ENCODE assay signal across 8 cellular contexts in the genomic region with DNA sequence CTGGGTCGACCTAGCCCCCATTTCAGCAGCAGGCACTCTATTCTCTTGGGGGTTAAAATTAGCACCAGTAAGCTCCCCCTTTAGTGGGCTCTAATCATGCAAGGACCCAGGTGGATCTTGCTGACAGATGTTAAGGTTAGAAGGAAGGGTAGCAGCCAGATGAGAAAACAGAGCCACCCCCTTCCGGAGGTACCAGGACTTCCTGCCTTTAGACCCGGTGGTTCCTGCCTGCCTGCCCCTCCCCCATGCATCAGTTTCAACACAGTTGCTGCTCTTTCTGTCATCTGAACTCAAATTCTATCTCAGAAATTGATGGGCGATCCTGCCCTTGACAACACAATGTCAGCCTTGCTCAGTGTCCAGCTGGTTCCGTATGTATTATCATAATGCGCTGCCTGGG.
DNase-seq lines count a peak whose midpoint lies in the region; ATAC-seq, FAIRE-seq and TF ChIP-seq lines count a peak whose summit lies in the region.

No MANE protein-coding gene starts in this region.

- TF ChIP-seq EP300 in esophagus muscularis mucosa (IDR thresholded peaks at IDR 0.05), result no peak

- DNase-seq in activated B cell treated with CpG ODN at 0.5 μM for 24 hours (peak; percentile 42), esophagus muscularis mucosa (ENCODE audit: extremely low spot score) (peak; percentile 72), hypothalamus (lab: John Stamatoyannopoulos, UW) (no peak), right lobe of liver (no peak), dedifferentiated amniotic fluid mesenchymal stem cell (ENCODE audit: extremely low spot score) (no peak), urothelium cell line (ENCODE audit: low spot score) (no peak)

- CTCF ChIA-PET in activated B cell treated with CpG ODN at 0.5 μM for 24 hours (lab: Charles Lee), result interaction anchor here (1.2 to 2.0 kb wide), 4 partner anchors 9 to 638 kb away, joined by 3 to 5 read pairs (median 4); no protein-coding TSS in a partner anchor

- TF ChIP-seq CTCF in activated B cell treated with CpG ODN at 0.5 μM for 24 hours (IDR thresholded peaks at IDR 0.05) (no peak), esophagus muscularis mucosa (IDR thresholded peaks at IDR 0.05) (no peak), right lobe of liver (IDR thresholded peaks at IDR 0.05) (no peak)

- H3K36me3 ChIP-seq in esophagus muscularis mucosa (no peaks in the 10 kb centered on the region), right lobe of liver (no peaks in the 10 kb centered on the region)

- peak overlapping the region; percentile 89 for H3K27ac Mint-ChIP-seq in activated B cell treated with CpG ODN at 0.5 μM for 24 hours

- intact Hi-C loops in activated B cell treated with CpG ODN at 0.5 μM for 24 hours (cut with micrococcal nuclease) (loop anchor here (1.0 to 5.0 kb wide), 5 partner anchors 8 to 1080 kb away; a partner anchor contains a TSS), esophagus muscularis mucosa (cut with DNase I) (no loop called here), right lobe of liver (cut with DNase I) (no loop called here)

- no peak overlapping the region for H3K4me3 ChIP-seq in esophagus muscularis mucosa
- no peak overlapping the region for H3K4me3 ChIP-seq in right lobe of liver

- POLR2A ChIA-PET in activated B cell treated with CpG ODN at 0.5 μM for 24 hours (lab: Charles Lee), result interaction anchor here (0.7 to 2.9 kb wide), 10 partner anchors 21 to 290 kb away, joined by 3 to 12 read pairs (median 4); a partner anchor contains a TSS

- H3K9me3 ChIP-seq in esophagus muscularis mucosa (peaks cover 0 to 4% (median 0%) of the 10 kb centered on the region in 4 donors), right lobe of liver (no peaks in the 10 kb centered on the region)

- ATAC-seq in GM18517 (IDR thresholded peaks at IDR 0.05; ENCODE audit: unreplicated experiment) (peak; percentile 60), HG02798 (IDR thresholded peaks at IDR 0.05; ENCODE audit: poor library complexity, unreplicated experiment) (peak; percentile 70), activated B cell treated with CpG ODN at 0.5 μM for 24 hours (ENCODE audit: low read depth) (peak; percentile 79), right lobe of liver (no peak)

- H3K27me3 ChIP-seq in esophagus muscularis mucosa (peaks cover 0 to 3% (median 0%) of the 10 kb centered on the region in 4 donors), right lobe of liver (no peaks in the 10 kb centered on the region)

- WGBS in esophagus muscularis mucosa, result 54% methylated on average over 6 of the region's 6 CpGs
- WGBS in right lobe of liver (ENCODE audit: insufficient coverage, low coverage, low lambda C conversion rate, missing lambda C conversion rate), result 45% methylated on average over 5 of the region's 6 CpGs

- no peaks in the 10 kb centered on the region for H3K9me3 Mint-ChIP-seq in activated B cell treated with CpG ODN at 0.5 μM for 24 hours

- peaks cover 56% of the 10 kb centered on the region for H3K36me3 Mint-ChIP-seq in activated B cell treated with CpG ODN at 0.5 μM for 24 hours (ENCODE audit: low read depth)

- H3K27ac ChIP-seq in esophagus muscularis mucosa (replicated peaks in 1 of 4), result no peak overlapping the region
- H3K27ac ChIP-seq in right lobe of liver, result no peak overlapping the region

- H3K27me3 Mint-ChIP-seq in activated B cell treated with CpG ODN at 0.5 μM for 24 hours, result no peaks in the 10 kb centered on the region

- peak overlapping the region; percentile 55 for H3K4me3 Mint-ChIP-seq in activated B cell treated with CpG ODN at 0.5 μM for 24 hours

- no peak for FAIRE-seq in urothelium cell line (lab: Jason Lieb, UNC)

- peaks cover 99% of the 10 kb centered on the region for H3K4me1 Mint-ChIP-seq in activated B cell treated with CpG ODN at 0.5 μM for 24 hours

- H3K4me1 ChIP-seq in esophagus muscularis mucosa (peaks cover 0 to 14% (median 2%) of the 10 kb centered on the region in 4 donors), right lobe of liver (no peaks in the 10 kb centered on the region)

- no peak for TF ChIP-seq POLR2A in esophagus muscularis mucosa (IDR thresholded peaks at IDR 0.05; ENCODE audit: low read depth)
- TF ChIP-seq POLR2A in right lobe of liver (IDR thresholded peaks at IDR 0.05), result no peak

Comparison
In these comparisons a context has a peak if more than half of its experiments do, and no peak if none do; other contexts are left out.
1. ATAC-seq: peak in GM18517 (single experiment), HG02798 (single experiment) and activated B cell treated with CpG ODN at 0.5 μM for 24 hours (single experiment); none in right lobe of liver (0 of 4).
2. DNase-seq: peak in activated B cell treated with CpG ODN at 0.5 μM for 24 hours (single experiment) and esophagus muscularis mucosa (single experiment); none in hypothalamus (0 of 51), right lobe of liver (0 of 3), dedifferentiated amniotic fluid mesenchymal stem cell (single experiment) and urothelium cell line (single experiment).